24 cellular contexts compared by ENCODE assay signal in genomic region chr14:47435331-47435965, GRCh38.
A peak's percentile ranks its signal among the peaks of the same experiment; 100 is the strongest.
DNase-seq lines count a peak whose midpoint lies in the region; ATAC-seq, FAIRE-seq and TF ChIP-seq lines count a peak whose summit lies in the region.
"Had no signal": no experiment of that assay in that cellular context is flagged by ENCODE, and none has a peak within 500 bp of the region (broad histone marks: within the 10 kb centered on the region; RNA-seq: fewer than 3 reads in every experiment).

No MANE protein-coding gene starts in this region.

- H3K36me3 ChIP-seq in HepG2 (replicated peaks in 1 of 2; ENCODE audit: control insufficient read depth in 1 of 2, insufficient read depth in 2 of 2, low read length in 2 of 2) (no peaks in the 10 kb centered on the region), right lobe of liver (no peaks in the 10 kb centered on the region), neural progenitor cell (no peaks in the 10 kb centered on the region)
- H3K36me3 ChIP-seq: BLaER1 had no signal

- no peaks in the 10 kb centered on the region for H3K79me2 ChIP-seq in HepG2 (ENCODE audit: insufficient read depth, low read length)
- H3K79me2 ChIP-seq in neural progenitor cell (ENCODE audit: low read depth): no peaks in the 10 kb centered on the region

- TF ChIP-seq CTCF in HepG2 (CRISPR knock-in tag; IDR thresholded peaks at IDR 0.05) (no peak), right lobe of liver (IDR thresholded peaks at IDR 0.05) (no peak), neural progenitor cell (IDR thresholded peaks at IDR 0.05) (no peak)

- H3K4me2 ChIP-seq in HepG2 (ENCODE audit: low read depth, low read length) (no peak overlapping the region), neural progenitor cell (no peak overlapping the region)
- H3K4me2 ChIP-seq: BLaER1, SK-N-SH had no signal

- in situ Hi-C loops in HepG2 (cut with HindIII; ENCODE audit: extremely low pct_ligation_motif_present, low pct_unique_long_range_greater_than_20kb): no loop called here

- no peak overlapping the region for H3K4me3 Mint-ChIP-seq in neural progenitor cell
- no peak overlapping the region for H3K4me3 Mint-ChIP-seq in activated CD4-positive, alpha-beta memory T cell treated with anti-CD3 and anti-CD28 coated beads, Interleukin-2, amount 10 ng/mL, durations not matched to agents 7 days and 5 days
- H3K4me3 Mint-ChIP-seq: CD4-positive, CD25-positive, alpha-beta regulatory T cell had no signal

- no TSS peak for BruUV-seq in HepG2 (replicated peaks; lab: Mats Ljungman, UMichigan)

- no peaks in the 10 kb centered on the region for H3K9me3 ChIP-seq in HepG2 (ENCODE audit: low read length)
- H3K9me3 ChIP-seq in right lobe of liver: no peaks in the 10 kb centered on the region
- no peaks in the 10 kb centered on the region for H3K9me3 ChIP-seq in neural progenitor cell (ENCODE audit: low read depth)
- H3K9me3 ChIP-seq: BLaER1, SK-N-SH had no signal

- DNase-seq in HepG2 (ENCODE audit: low spot score) (no peak), right lobe of liver (no peak), cerebellar cortex (ENCODE audit: low spot score) (peak; percentile 1), neural progenitor cell (ENCODE audit: low spot score) (no peak), NCI-H1436 (lab: John Stamatoyannopoulos, UW) (no peak), SHP77 treated with DMSO at 0.1 percent for 48 hours (lab: John Stamatoyannopoulos, UW) (no peak), SIG-M5 (lab: John Stamatoyannopoulos, UW) (no peak)
- no peak for DNase-seq in activated CD4-positive, alpha-beta memory T cell treated with anti-CD3 and anti-CD28 coated beads, Interleukin-2, amount 10 ng/mL, durations not matched to agents 7 days and 5 days
- DNase-seq: CD4-positive, CD25-positive, alpha-beta regulatory T cell; DMS153; IMR-90; KG1; NCI-H1092; NCI-H1417 treated with DMSO at 0.1 percent for 48 hours; NCI-H187 treated with DMSO at 0.1 percent for 48 hours; NCI-H2171 treated with DMSO at 0.1 percent for 48 hours; NCI-H524 treated with DMSO at 0.1 percent for 48 hours; NCI-H774; SK-N-SH; SW 1271 had no signal

- H2AFZ ChIP-seq in HepG2 (ENCODE audit: low read length) (no peak overlapping the region), neural progenitor cell (replicated peaks) (peak overlapping the region; percentile 29)

- H3K4me1 ChIP-seq in HepG2 (ENCODE audit: insufficient read depth, low read length) (no peaks in the 10 kb centered on the region), right lobe of liver (no peaks in the 10 kb centered on the region), neural progenitor cell (no peaks in the 10 kb centered on the region)

- H3K4me1 Mint-ChIP-seq in neural progenitor cell: peaks cover 7% of the 10 kb centered on the region
- no peaks in the 10 kb centered on the region for H3K4me1 Mint-ChIP-seq in activated CD4-positive, alpha-beta memory T cell treated with anti-CD3 and anti-CD28 coated beads, Interleukin-2, amount 10 ng/mL, durations not matched to agents 7 days and 5 days
- H3K4me1 Mint-ChIP-seq: CD4-positive, CD25-positive, alpha-beta regulatory T cell had no signal

- intact Hi-C loops in HepG2 (cut with micrococcal nuclease; ENCODE audit: unreplicated experiment): no loop called here
- intact Hi-C loops in right lobe of liver (cut with DNase I): no loop called here

- no peak for TF ChIP-seq RAD21 in HepG2 (CRISPR knock-in tag; IDR thresholded peaks at IDR 0.05)

- no peaks in the 10 kb centered on the region for H3F3A ChIP-seq in neural progenitor cell (ENCODE audit: low read depth)

- H3K9ac ChIP-seq in HepG2 (ENCODE audit: insufficient read depth, low read depth, low read length) (no peak overlapping the region), neural progenitor cell (no peak overlapping the region)
- H3K9ac ChIP-seq: BLaER1, SK-N-SH had no signal

- TF ChIP-seq EP300 in HepG2 (IDR thresholded peaks at IDR 0.05; ENCODE audit: low read depth in 2 of 2, low read length in 2 of 2) (no peak), HepG2 (CRISPR knock-in tag; IDR thresholded peaks at IDR 0.05; ENCODE audit: borderline replicate concordance) (no peak)

- H4K20me1 ChIP-seq in HepG2 (ENCODE audit: insufficient read depth, low read length) (no peaks in the 10 kb centered on the region), neural progenitor cell (ENCODE audit: low read depth) (no peaks in the 10 kb centered on the region)
- H4K20me1 ChIP-seq: BLaER1 had no signal

- no peak for TF ChIP-seq POLR2A in HepG2 (IDR thresholded peaks at IDR 0.05; ENCODE audit: insufficient read depth in 1 of 2, low read depth in 2 of 2, low read length in 2 of 2)
- TF ChIP-seq POLR2A in right lobe of liver (IDR thresholded peaks at IDR 0.05): no peak

- no peak for FAIRE-seq in HepG2 (lab: Jason Lieb, UNC)

- H3K27me3 Mint-ChIP-seq in neural progenitor cell (ENCODE audit: insufficient read depth, low read depth): no peaks in the 10 kb centered on the region
- H3K27me3 Mint-ChIP-seq in activated CD4-positive, alpha-beta memory T cell treated with anti-CD3 and anti-CD28 coated beads, Interleukin-2, amount 10 ng/mL, durations not matched to agents 7 days and 5 days: no peaks in the 10 kb centered on the region
- H3K27me3 Mint-ChIP-seq: CD4-positive, CD25-positive, alpha-beta regulatory T cell had no signal

- no peaks in the 10 kb centered on the region for H3K36me3 Mint-ChIP-seq in neural progenitor cell
- H3K36me3 Mint-ChIP-seq in activated CD4-positive, alpha-beta memory T cell treated with anti-CD3 and anti-CD28 coated beads, Interleukin-2, amount 10 ng/mL, durations not matched to agents 7 days and 5 days (ENCODE audit: low read depth): no peaks in the 10 kb centered on the region
- H3K36me3 Mint-ChIP-seq: CD4-positive, CD25-positive, alpha-beta regulatory T cell had no signal

- H3K4me3 ChIP-seq in HepG2 (replicated peaks in 1 of 3; ENCODE audit: insufficient read depth in 1 of 3, low read depth in 2 of 3, low read length in 3 of 3): no peak overlapping the region
- no peak overlapping the region for H3K4me3 ChIP-seq in right lobe of liver
- H3K4me3 ChIP-seq in neural progenitor cell: no peak overlapping the region
- H3K4me3 ChIP-seq: BLaER1 had no signal

- WGBS in HepG2 (ENCODE audit: low lambda C conversion rate): 0% methylated on average over 1 of the region's 1 CpG
- 33% methylated on average over 1 of the region's 1 CpG for WGBS in right lobe of liver (ENCODE audit: insufficient coverage, low coverage, low lambda C conversion rate, missing lambda C conversion rate)

- POLR2A ChIA-PET in HepG2 (lab: Yijun Ruan, JAX): no interaction called here
- POLR2A ChIA-PET in activated CD4-positive, alpha-beta memory T cell treated with anti-CD3 and anti-CD28 coated beads, Interleukin-2, amount 10 ng/mL, durations not matched to agents 7 days and 5 days (lab: Charles Lee): no interaction called here

- H3K27ac ChIP-seq in HepG2 (ENCODE audit: extremely low read length, insufficient read depth, low read length): no peak overlapping the region
- no peak overlapping the region for H3K27ac ChIP-seq in right lobe of liver
- no peak overlapping the region for H3K27ac ChIP-seq in neural progenitor cell
- H3K27ac ChIP-seq: 22Rv1, BLaER1 had no signal

- H3K27me3 ChIP-seq in HepG2 (ENCODE audit: control insufficient read depth in 1 of 2, insufficient read depth in 2 of 2, low read length in 2 of 2) (no peaks in the 10 kb centered on the region), right lobe of liver (no peaks in the 10 kb centered on the region), neural progenitor cell (no peaks in the 10 kb centered on the region)
- H3K27me3 ChIP-seq: BLaER1 had no signal

- ATAC-seq in HepG2 (no peak), right lobe of liver (no peak)
- ATAC-seq: HCT116, Panc1 had no signal

- no peak overlapping the region for H3K27ac Mint-ChIP-seq in neural progenitor cell
- H3K27ac Mint-ChIP-seq in activated CD4-positive, alpha-beta memory T cell treated with anti-CD3 and anti-CD28 coated beads, Interleukin-2, amount 10 ng/mL, durations not matched to agents 7 days and 5 days: no peak overlapping the region
- H3K27ac Mint-ChIP-seq: CD4-positive, CD25-positive, alpha-beta regulatory T cell had no signal

- H3K9me3 Mint-ChIP-seq in neural progenitor cell: no peaks in the 10 kb centered on the region
- peaks cover 2% of the 10 kb centered on the region for H3K9me3 Mint-ChIP-seq in activated CD4-positive, alpha-beta memory T cell treated with anti-CD3 and anti-CD28 coated beads, Interleukin-2, amount 10 ng/mL, durations not matched to agents 7 days and 5 days

- CTCF ChIA-PET in HepG2 (lab: Yijun Ruan, JAX; ENCODE audit: low intra/inter-chr PET ratio, low total read pairs): no interaction called here
- CTCF ChIA-PET in activated CD4-positive, alpha-beta memory T cell treated with anti-CD3 and anti-CD28 coated beads, Interleukin-2, amount 10 ng/mL, durations not matched to agents 7 days and 5 days (lab: Charles Lee): no interaction called here

TF ChIP-seq in HepG2, 621 proteins besides CTCF, POLR2A, EP300 and RAD21:
- TF ChIP-seq, protein P1, sequence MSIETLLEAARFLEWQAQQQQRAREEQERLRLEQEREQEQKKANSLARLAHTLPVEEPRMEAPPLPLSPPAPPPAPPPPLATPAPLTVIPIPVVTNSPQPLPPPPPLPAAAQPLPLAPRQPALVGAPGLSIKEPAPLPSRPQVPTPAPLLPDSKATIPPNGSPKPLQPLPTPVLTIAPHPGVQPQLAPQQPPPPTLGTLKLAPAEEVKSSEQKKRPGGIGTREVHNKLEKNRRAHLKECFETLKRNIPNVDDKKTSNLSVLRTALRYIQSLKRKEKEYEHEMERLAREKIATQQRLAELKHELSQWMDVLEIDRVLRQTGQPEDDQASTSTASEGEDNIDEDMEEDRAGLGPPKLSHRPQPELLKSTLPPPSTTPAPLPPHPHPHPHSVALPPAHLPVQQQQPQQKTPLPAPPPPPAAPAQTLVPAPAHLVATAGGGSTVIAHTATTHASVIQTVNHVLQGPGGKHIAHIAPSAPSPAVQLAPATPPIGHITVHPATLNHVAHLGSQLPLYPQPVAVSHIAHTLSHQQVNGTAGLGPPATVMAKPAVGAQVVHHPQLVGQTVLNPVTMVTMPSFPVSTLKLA (IDR thresholded peaks at IDR 0.05): peak; percentile 70
- no peak for TF ChIP-seq SYNCRIP (IDR thresholded peaks at IDR 0.05; ENCODE audit: insufficient read depth, low read depth, low read length)
